Comparison of ENCODE assay signal across 31 cellular contexts in genomic region chr6:147407571-147407970, GRCh38.
"Had no signal": no experiment of that assay in that cellular context is flagged by ENCODE, and none has a peak within 500 bp of the region (broad histone marks: within the 10 kb centered on the region; RNA-seq: fewer than 3 reads in every experiment).

No MANE protein-coding gene starts in this region.

- H3K27me3 Mint-ChIP-seq: activated CD8-positive, alpha-beta T cell treated with anti-CD3 and anti-CD28 coated beads for 36 hours had no signal

- H3K36me3 ChIP-seq: gastroesophageal sphincter, sigmoid colon, stomach, tibial artery had no signal

- H3K9me3 Mint-ChIP-seq: stimulated activated memory B cell treated with anti-CD40 and anti-IgM and Interleukin-4, amounts not matched to agents 10 μg/mL and 1 μg/mL and 100 μg/mL, for 72 hours had no signal

- DNase-seq: activated CD4-positive, alpha-beta T cell treated with anti-CD3 and anti-CD28 coated beads for 1 hour; activated CD4-positive, alpha-beta T cell treated with anti-CD3 and anti-CD28 coated beads, Interleukin-2, amount 50 U/mL, for 1 hour; activated CD8-positive, alpha-beta T cell treated with anti-CD3 and anti-CD28 coated beads for 36 hours; activated naive CD8-positive, alpha-beta T cell treated with anti-CD3 and anti-CD28 coated beads, Interleukin-2, amount 50 U/mL, for 24 hours; activated T-cell treated with anti-CD3 and anti-CD28 coated beads, Interleukin-2, amount 50 U/mL, for 4 hours; amygdala; dermis blood vessel endothelial cell; effector CD4-positive, alpha-beta T cell; immature natural killer cell; kidney; left colon; mammary epithelial cell; naive thymus-derived CD4-positive, alpha-beta T cell; nucleus accumbens; psoas muscle; sigmoid colon; stimulated activated CD4-positive, alpha-beta T cell treated with anti-CD3 and anti-CD28 coated beads, Interleukin-1b, Interleukin-23, amount 100 ng/mL, for 48 hours; stimulated activated CD4-positive, alpha-beta T cell treated with anti-CD3 and anti-CD28 coated beads, Interleukin-4, amount 100 ng/mL, for 4 hours; stimulated activated CD8-positive, alpha-beta memory T cell treated with anti-CD3 and anti-CD28 coated beads, Interleukin-4, amount 100 ng/mL, for 48 hours; stomach; T-helper 2 cell; tibial artery had no signal

- ATAC-seq: activated CD8-positive, alpha-beta T cell treated with anti-CD3 and anti-CD28 coated beads for 36 hours; activated naive CD8-positive, alpha-beta T cell treated with anti-CD3 and anti-CD28 coated beads, Interleukin-2, amount 50 U/mL, for 24 hours; activated T-cell treated with anti-CD3 and anti-CD28 coated beads, Interleukin-2, amount 50 U/mL, for 4 hours; activated T-helper 17 cell treated with anti-CD3 and anti-CD28 coated beads, Interleukin-2, amount 50 U/mL, for 72 hours; gastroesophageal sphincter; left colon; naive thymus-derived CD4-positive, alpha-beta T cell; psoas muscle; stimulated activated memory B cell treated with anti-CD40 and anti-IgM and Interleukin-4, amounts not matched to agents 10 μg/mL and 1 μg/mL and 100 μg/mL, for 72 hours had no signal

- H3K79me2 ChIP-seq: hepatocyte, parathyroid adenoma had no signal

- H3K27me3 ChIP-seq: gastroesophageal sphincter, hepatocyte, sigmoid colon, stomach, tibial artery had no signal

- H3K27ac ChIP-seq: epithelial cell of prostate, gastroesophageal sphincter, hepatocyte, parathyroid adenoma, psoas muscle, sigmoid colon, stomach, tibial artery had no signal

- H3K4me1 ChIP-seq: gastroesophageal sphincter, parathyroid adenoma, psoas muscle, sigmoid colon, stomach, tibial artery had no signal

- H3K36me3 Mint-ChIP-seq: activated naive CD4-positive, alpha-beta T cell treated with anti-CD3 and anti-CD28 coated beads, Interleukin-2, amount 50 U/mL, for 24 hours; mesothelial cell of epicardium; stimulated activated memory B cell treated with anti-CD40 and anti-IgM and Interleukin-4, amounts not matched to agents 10 μg/mL and 1 μg/mL and 100 μg/mL, for 72 hours had no signal

- H3K4me1 Mint-ChIP-seq: activated naive CD4-positive, alpha-beta T cell treated with anti-CD3 and anti-CD28 coated beads, Interleukin-2, amount 50 U/mL, for 24 hours; activated naive CD8-positive, alpha-beta T cell treated with anti-CD3 and anti-CD28 coated beads, Interleukin-2, amount 50 U/mL, for 24 hours; activated T-helper 17 cell treated with anti-CD3 and anti-CD28 coated beads, Interleukin-2, amount 50 U/mL, for 72 hours; immature natural killer cell; mesothelial cell of epicardium; naive thymus-derived CD4-positive, alpha-beta T cell; stimulated activated memory B cell treated with anti-CD40 and anti-IgM and Interleukin-4, amounts not matched to agents 10 μg/mL and 1 μg/mL and 100 μg/mL, for 72 hours had no signal

- H3K9ac ChIP-seq: parathyroid adenoma had no signal

- H3K27ac Mint-ChIP-seq: activated CD8-positive, alpha-beta T cell treated with anti-CD3 and anti-CD28 coated beads for 36 hours; activated naive CD4-positive, alpha-beta T cell treated with anti-CD3 and anti-CD28 coated beads, Interleukin-2, amount 50 U/mL, for 24 hours; activated naive CD8-positive, alpha-beta T cell treated with anti-CD3 and anti-CD28 coated beads, Interleukin-2, amount 50 U/mL, for 24 hours; activated T-helper 17 cell treated with anti-CD3 and anti-CD28 coated beads, Interleukin-2, amount 50 U/mL, for 72 hours; immature natural killer cell; mesothelial cell of epicardium; naive thymus-derived CD4-positive, alpha-beta T cell; stimulated activated memory B cell treated with anti-CD40 and anti-IgM and Interleukin-4, amounts not matched to agents 10 μg/mL and 1 μg/mL and 100 μg/mL, for 72 hours had no signal

- H3K4me3 Mint-ChIP-seq: activated CD8-positive, alpha-beta T cell treated with anti-CD3 and anti-CD28 coated beads for 36 hours; activated naive CD4-positive, alpha-beta T cell treated with anti-CD3 and anti-CD28 coated beads, Interleukin-2, amount 50 U/mL, for 24 hours; activated naive CD8-positive, alpha-beta T cell treated with anti-CD3 and anti-CD28 coated beads, Interleukin-2, amount 50 U/mL, for 24 hours; activated T-cell treated with anti-CD3 and anti-CD28 coated beads, Interleukin-2, amount 50 U/mL, for 4 hours; activated T-helper 17 cell treated with anti-CD3 and anti-CD28 coated beads, Interleukin-2, amount 50 U/mL, for 72 hours; immature natural killer cell; mesothelial cell of epicardium; naive thymus-derived CD4-positive, alpha-beta T cell; stimulated activated memory B cell treated with anti-CD40 and anti-IgM and Interleukin-4, amounts not matched to agents 10 μg/mL and 1 μg/mL and 100 μg/mL, for 72 hours had no signal

- H2AFZ ChIP-seq: hepatocyte, parathyroid adenoma had no signal

- H3K4me2 ChIP-seq: hepatocyte, smooth muscle cell had no signal

- H3K4me3 ChIP-seq: gastroesophageal sphincter, hepatocyte, psoas muscle, sigmoid colon, smooth muscle cell, stomach, tibial artery had no signal

- H3K9me3 ChIP-seq: gastroesophageal sphincter, sigmoid colon, stomach, tibial artery had no signal
